1 cellular context compared by ENCODE assay signal in the genomic region with DNA sequence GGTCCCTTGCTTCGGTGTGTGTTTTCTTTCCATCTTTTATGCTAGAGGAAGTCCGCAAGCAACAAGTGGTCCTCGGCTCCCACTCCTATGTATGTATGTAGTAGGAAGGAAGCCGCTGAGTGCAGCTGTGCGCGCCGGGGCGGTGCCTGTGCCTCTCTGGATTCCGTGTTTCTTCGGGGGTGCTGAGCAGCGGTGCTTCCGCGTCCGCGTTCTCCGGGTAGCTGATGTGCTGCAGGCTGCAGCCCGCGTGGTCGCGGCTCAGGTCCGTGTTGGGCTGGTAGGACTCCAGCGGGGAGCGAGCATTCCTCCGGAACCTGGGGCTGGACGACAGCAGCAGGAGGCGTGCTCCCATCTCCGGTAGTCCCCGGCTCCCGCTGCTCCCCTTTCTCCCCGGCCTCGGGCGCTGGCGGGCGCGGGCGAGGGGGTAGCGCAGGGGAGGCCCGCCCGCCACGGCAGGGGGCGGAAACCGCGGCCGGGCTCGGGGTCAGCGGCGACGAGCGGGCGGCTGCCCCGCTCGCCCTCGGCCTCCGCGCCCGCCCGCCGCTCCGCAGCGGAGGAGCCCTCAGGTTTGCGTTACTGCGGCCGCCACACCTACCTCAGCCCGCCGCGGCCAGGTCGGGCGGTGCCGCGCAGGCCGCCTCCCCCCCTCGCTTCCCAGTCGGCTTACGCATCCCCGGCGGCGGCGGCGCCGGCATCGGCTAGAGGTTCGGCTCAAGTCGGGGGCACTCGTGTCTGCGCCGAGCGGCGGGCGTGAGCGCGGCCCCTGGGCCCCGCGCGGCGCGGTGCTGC.
TF ChIP-seq lines count a peak whose summit lies in the region.

No MANE protein-coding gene starts in this region.

TF ChIP-seq in endothelial cell of umbilical vein, 7 proteins besides CTCF, POLR2A, EP300 and RAD21:
- TF ChIP-seq POLR2AphosphoS5 (IDR thresholded peaks at IDR 0.05; ENCODE audit: insufficient read depth, low read depth, low read length) (peak; percentile 48), EZH2 (IDR thresholded peaks at IDR 0.05; ENCODE audit: borderline replicate concordance, low read depth, low read length, severe bottlenecking) (no peak), GATA2 (IDR thresholded peaks at IDR 0.05; ENCODE audit: insufficient read depth, insufficient read length, low read depth, low read length) (no peak)
TF ChIP-seq in endothelial cell of umbilical vein: peak in this region for 1.
